ENCODE assay signal across 24 cellular contexts in the genomic region with DNA sequence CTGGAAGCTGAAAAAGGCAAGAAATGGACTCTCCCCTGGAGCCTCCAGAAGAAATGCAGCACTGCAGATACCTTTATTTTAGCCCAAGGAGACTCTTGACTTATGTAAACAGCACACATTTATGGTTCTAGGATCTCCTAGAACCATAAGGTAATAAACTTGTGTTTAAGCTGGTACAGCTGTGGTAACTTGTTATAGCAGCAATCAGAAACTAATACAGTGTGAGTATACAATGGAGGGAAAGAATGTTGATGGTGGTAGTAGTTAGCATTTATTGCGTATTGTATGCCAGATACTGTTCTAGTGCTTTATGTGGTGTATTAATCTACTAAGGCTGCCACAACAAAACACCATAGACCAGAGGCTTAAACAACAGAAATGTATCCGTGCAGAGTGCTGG. TPM values are rescaled to one million over a fixed set of nuclear protein-coding genes. Genes with fewer than 3 reads are reported as not detected.
DNase-seq lines count a peak whose midpoint lies in the region; ATAC-seq, FAIRE-seq and TF ChIP-seq lines count a peak whose summit lies in the region.
"Had no signal": no experiment of that assay in that cellular context is flagged by ENCODE, and none has a peak within 500 bp of the region (broad histone marks: within the 10 kb centered on the region; RNA-seq: fewer than 3 reads in every experiment).

No MANE protein-coding gene starts in this region.

- TF ChIP-seq EP300 in A549 (IDR thresholded peaks at IDR 0.05) (no peak), K562 (IDR thresholded peaks at IDR 0.05; ENCODE audit: low read length) (no peak)

- TF ChIP-seq CTCF in A549 (IDR thresholded peaks at IDR 0.05) = no peak
- no peak for TF ChIP-seq CTCF in Calu3 (IDR thresholded peaks at IDR 0.05; ENCODE audit: unreplicated experiment)
- TF ChIP-seq CTCF in K562 (IDR thresholded peaks at IDR 0.05 in 2 of 3, conservative IDR thresholded peaks at IDR 0.05 in 1 of 3; ENCODE audit: insufficient read depth in 2 of 3, low read depth in 1 of 3, low read length in 3 of 3) = no peak

- H3K27me3 ChIP-seq in K562 (ENCODE audit: control insufficient read depth in 2 of 2, insufficient read depth in 2 of 2, low read length in 2 of 2) = peaks cover 0 to 54% of the 10 kb centered on the region in 2 experiments; a peak in 4 of 5 replicates
- H3K27me3 ChIP-seq: BLaER1 treated with 17β-estradiol and CSF1 and Interleukin-3, amounts not matched to agents 10 nM and 100 nM had no signal

- peak; percentile 77 for FAIRE-seq in A549 (lab: Jason Lieb, UNC)
- no peak for FAIRE-seq in K562 (lab: Jason Lieb, UNC)
- FAIRE-seq: A204.1, GM12891, GM19239 had no signal

- peak overlapping the region; percentile 6 to 83; a peak in 2 of 6 replicates for H3K27ac ChIP-seq in A549
- H3K27ac ChIP-seq in K562 (ENCODE audit: extremely low read depth, low read depth, low read length) = no peak overlapping the region
- no peak overlapping the region for H3K27ac ChIP-seq in caudate nucleus (ENCODE audit: low read depth, low read length)
- H3K27ac ChIP-seq: BLaER1 treated with 17β-estradiol and CSF1 and Interleukin-3, amounts not matched to agents 10 nM and 100 nM; C4-2B had no signal

- H3K9me3 ChIP-seq in A549 = peaks cover 15% of the 10 kb centered on the region
- no peaks in the 10 kb centered on the region; the same call in 1 of the 2 replicates for H3K9me3 ChIP-seq in K562 (replicated peaks; ENCODE audit: control insufficient read depth, insufficient read depth, low read depth, low read length)

- TF ChIP-seq POLR2A in A549 (IDR thresholded peaks at IDR 0.05; ENCODE audit: low read length) = no peak
- TF ChIP-seq POLR2A in K562 (conservative IDR thresholded peaks at IDR 0.05) = no peak

- H3K79me2 ChIP-seq in K562 (ENCODE audit: control insufficient read depth, insufficient read depth, low read length) = no peaks in the 10 kb centered on the region

- H3K4me1 ChIP-seq in A549 = peaks cover 39% of the 10 kb centered on the region
- H3K4me1 ChIP-seq in K562 (replicated peaks in 1 of 2; ENCODE audit: control insufficient read depth in 2 of 2, insufficient read depth in 2 of 2, low read length in 2 of 2) = peaks cover under 1 to 4% of the 10 kb centered on the region in 2 experiments; a peak in 3 of 5 replicates

- H3K36me3 Mint-ChIP-seq in Calu3 (ENCODE audit: insufficient read depth, unreplicated experiment) (peaks cover 14% of the 10 kb centered on the region), immature natural killer cell (no peaks in the 10 kb centered on the region)
- H3K36me3 Mint-ChIP-seq: CD8-positive, alpha-beta T cell had no signal

- no peak overlapping the region for H3K4me2 ChIP-seq in A549
- H3K4me2 ChIP-seq in K562 (ENCODE audit: insufficient read depth, low read length) = no peak overlapping the region

- ATAC-seq in A549 = no peak
- no peak for ATAC-seq in K562
- no peak for ATAC-seq in HG02885 (IDR thresholded peaks at IDR 0.05; ENCODE audit: poor library complexity, unreplicated experiment)
- ATAC-seq in HG02763 (IDR thresholded peaks at IDR 0.05; ENCODE audit: unreplicated experiment) = no peak
- ATAC-seq: CD8-positive, alpha-beta T cell had no signal

- H3K9me3 Mint-ChIP-seq in Calu3 (ENCODE audit: low read depth, unreplicated experiment) = peaks cover 10% of the 10 kb centered on the region
- H3K9me3 Mint-ChIP-seq in immature natural killer cell = no peaks in the 10 kb centered on the region
- H3K9me3 Mint-ChIP-seq: CD4-positive, alpha-beta T cell; CD8-positive, alpha-beta T cell had no signal

- H2AFZ ChIP-seq in K562 (ENCODE audit: low read depth, low read length) = no peak overlapping the region

- peaks cover 28% of the 10 kb centered on the region for H3K4me1 Mint-ChIP-seq in Calu3 (ENCODE audit: low read depth, unreplicated experiment)
- H3K4me1 Mint-ChIP-seq in immature natural killer cell = peaks cover 67 to 79% of the 10 kb centered on the region in 2 donors
- H3K4me1 Mint-ChIP-seq: B cell had no signal

- H3K27ac Mint-ChIP-seq in Calu3 (ENCODE audit: unreplicated experiment) (peak overlapping the region; percentile 64), immature natural killer cell (peak overlapping the region in 2 of 6 donors; percentile 28 to 68)
- H3K27ac Mint-ChIP-seq: B cell; CD4-positive, alpha-beta T cell; CD8-positive, alpha-beta T cell had no signal

- WGBS in A549 (ENCODE audit: missing lambda C conversion rate) = 99% methylated on average over 2 of the region's 2 CpGs
- 18% methylated on average over 2 of the region's 2 CpGs for WGBS in K562 (ENCODE audit: insufficient coverage, low coverage, missing lambda C conversion rate)

- H3K4me3 Mint-ChIP-seq in Calu3 (ENCODE audit: low read depth, unreplicated experiment) (no peak overlapping the region), immature natural killer cell (peak overlapping the region in 4 of 5 donors; percentile 4 to 83 (median 42))
- H3K4me3 Mint-ChIP-seq: B cell; CD4-positive, alpha-beta T cell; CD8-positive, alpha-beta T cell had no signal

- TF ChIP-seq RAD21 in A549 (conservative IDR thresholded peaks at IDR 0.05 in 1 of 2, IDR thresholded peaks at IDR 0.05 in 1 of 2) (no peak), K562 (CRISPR knock-in tag; conservative IDR thresholded peaks at IDR 0.05 in 1 of 2, IDR thresholded peaks at IDR 0.05 in 1 of 2) (no peak)

- no TSS peak for BruUV-seq in Calu3 (replicated peaks; lab: Mats Ljungman, UMichigan)
- BruUV-seq in K562 (replicated peaks; lab: Mats Ljungman, UMichigan) = no TSS peak

- no peak overlapping the region for H3K9ac ChIP-seq in K562 (ENCODE audit: insufficient read depth in 1 of 2, low read depth in 2 of 2, low read length in 2 of 2)
- H3K9ac ChIP-seq: BLaER1 treated with 17β-estradiol and CSF1 and Interleukin-3, amounts not matched to agents 10 nM and 100 nM had no signal

- in situ Hi-C loops in K562 (cut with MboI) = no loop called here

- DNase-seq in A549 (ENCODE audit: low read depth in 1 of 2, low spot score in 1 of 2) (no peak), Calu3 (no peak), K562 (ENCODE audit: extremely low read depth in 1 of 4, low spot score in 3 of 4) (no peak), immature natural killer cell (no peak), caudate nucleus (lab: John Stamatoyannopoulos, UW) (no peak)
- DNase-seq: 8988T; AML-193; Caco-2; CD4-positive, alpha-beta T cell; CD8-positive, alpha-beta T cell; DMS 273 treated with DMSO at 0.1 percent for 48 hours; DMS153; DMS79; DND-41; EL; GF-D8 had no signal

- CTCF ChIA-PET in A549 (lab: Yijun Ruan, JAX) = interaction anchor here (3.2 to 3.9 kb wide), 2 partner anchors 729 to 750 kb away, joined by 10 to 16 read pairs; no protein-coding TSS in a partner anchor
- CTCF ChIA-PET in Calu3 (lab: Charles Lee) = no interaction called here
- CTCF ChIA-PET in K562 (lab: Yijun Ruan, JAX; ENCODE audit: low intra/inter-chr PET ratio) = no interaction called here

- intact Hi-C loops in Calu3 (cut with micrococcal nuclease; ENCODE audit: unreplicated experiment) (no loop called here), K562 (cut with micrococcal nuclease) (no loop called here)

- H3K4me3 ChIP-seq in A549 = no peak overlapping the region
- H3K4me3 ChIP-seq in K562 = no peak overlapping the region
- H3K4me3 ChIP-seq: BLaER1 treated with 17β-estradiol and CSF1 and Interleukin-3, amounts not matched to agents 10 nM and 100 nM had no signal

- H3K36me3 ChIP-seq in K562 (ENCODE audit: control insufficient read depth, insufficient read depth, low read length) = no peaks in the 10 kb centered on the region
- H3K36me3 ChIP-seq: BLaER1 treated with 17β-estradiol and CSF1 and Interleukin-3, amounts not matched to agents 10 nM and 100 nM had no signal

- no peaks in the 10 kb centered on the region for H4K20me1 ChIP-seq in K562 (replicated peaks; ENCODE audit: control insufficient read depth, insufficient read depth, low read length)
- H4K20me1 ChIP-seq: BLaER1 treated with 17β-estradiol and CSF1 and Interleukin-3, amounts not matched to agents 10 nM and 100 nM had no signal

- no peaks in the 10 kb centered on the region for H3K9me1 ChIP-seq in K562 (ENCODE audit: control insufficient read depth, insufficient read depth, low read length)

- POLR2A ChIA-PET in A549 (lab: Yijun Ruan, JAX) = no interaction called here
- POLR2A ChIA-PET in K562 (lab: Yijun Ruan, JAX) = interaction anchor here (0.6 kb wide), 1 partner anchor 730 kb away, joined by 3 read pairs; no protein-coding TSS in a partner anchor

- H3K27me3 Mint-ChIP-seq in Calu3 (ENCODE audit: unreplicated experiment) (no peaks in the 10 kb centered on the region), immature natural killer cell (ENCODE audit: low read depth in 3 of 3) (peaks cover 1 to 4% (median 2%) of the 10 kb centered on the region in 3 donors)
- H3K27me3 Mint-ChIP-seq: CD4-positive, alpha-beta T cell had no signal

TF ChIP-seq in A549, 52 proteins besides CTCF, POLR2A, EP300 and RAD21 (continues in another document):
- TF ChIP-seq SREBF2 (IDR thresholded peaks at IDR 0.05) (no peak), CEBPB (IDR thresholded peaks at IDR 0.05) (no peak)

TF ChIP-seq in K562, 482 proteins besides CTCF, POLR2A, EP300 and RAD21 (continues in another document):
- no peak for TF ChIP-seq ZNF41 (CRISPR knock-in tag; conservative IDR thresholded peaks at IDR 0.05)

RNA-seq across cellular contexts. Expression of a gene that starts 40.6 kb away (rescaled TPM):
- polyA plus RNA-seq in A549 (2011; rRNA removed) = 45.7 and 50.6 TPM in 2 replicates
- polyA plus RNA-seq in A549 (2012; cell fraction: cytosol; rRNA removed) = 26.7 and 37.2 TPM in 2 replicates
- polyA plus RNA-seq in A549 (2012; cell fraction: nucleus; rRNA removed) = 89.7 and 95.0 TPM in 2 replicates
- polyA plus RNA-seq in A549 (2017; fragmentation: RNase III; extraction: RNeasy Plus Mini Kit Qiagen cat#74134 plus additional on column Dnase treatment) = 68.1 to 73.4 TPM (median 69.0 TPM) in 3 replicates
- 86.7 and 103 TPM in 2 replicates for polyA minus RNA-seq in A549 (2011; rRNA and poly(A)+ RNA removed)
- total RNA-seq in Calu3 (2022) = 53.7 and 57.3 TPM in 2 replicates
- 0.77 and 2.2 TPM in 2 replicates for total RNA-seq in K562 (2011; cell fraction: chromatin; rRNA removed; ENCODE audit: low replicate concordance)
- 1.4 and 1.5 TPM in 2 replicates for total RNA-seq in K562 (2011; cell fraction: nucleolus; rRNA removed)
- 0.99 and 1.5 TPM in 2 replicates for total RNA-seq in K562 (2011; cell fraction: nucleoplasm; rRNA removed)
- 0.86 and 1.4 TPM in 2 replicates for total RNA-seq in K562 (2014; rRNA removed)
- total RNA-seq in K562 (2014; rRNA removed; fragmentation: Illumina TruSeq; extraction: Trizol) = 0.45 and 0.51 TPM in 2 replicates
- 1.4 and 1.6 TPM in 2 replicates for total RNA-seq in K562 (2015; rRNA removed; fragmentation: Illumina TruSeq; extraction: Trizol)
- 2.9 and 3.1 TPM in 2 replicates for total RNA-seq in K562 (2021)
- polyA plus RNA-seq in K562 (2011; rRNA removed) = 0.31 and 0.57 TPM in 2 replicates
- 0.34 and 0.51 TPM in 2 replicates for polyA plus RNA-seq in K562 (2011; cell fraction: cytosol; rRNA removed)
- 0.77 and 1.00 TPM in 2 replicates for polyA plus RNA-seq in K562 (2011; cell fraction: nucleus; rRNA removed)
- polyA plus RNA-seq in K562 (2012) = 2.4 and 4.6 TPM in 2 replicates
- polyA plus RNA-seq in K562 (2014; fragmentation: Illumina TruSeq; extraction: Trizol) = 0.80 and 0.86 TPM in 2 replicates
- under 1 TPM; 0.04 to 0.07 TPM for polyA plus RNA-seq in K562 (2014; fragmentation: Nextera tagmentation; extraction: Ambion mirVana)
- 0.88 and 0.91 TPM in 2 replicates for polyA plus RNA-seq in K562 (2014; rRNA removed)
- polyA minus RNA-seq in K562 (2011; rRNA and poly(A)+ RNA removed) = 0.35 and 0.51 TPM in 2 replicates
- polyA minus RNA-seq in K562 (2011; cell fraction: cytosol; rRNA and poly(A)+ RNA removed) = 0.76 and 1.3 TPM in 2 replicates
- polyA minus RNA-seq in K562 (2011; cell fraction: nucleus; rRNA and poly(A)+ RNA removed) = 1.1 and 1.4 TPM in 2 replicates
- polyA plus RNA-seq in immature natural killer cell = 10 to 100 TPM; 27.2 to 54.3 (median 28.7) TPM

Comparison
In these comparisons a context has a peak if more than half of its experiments do, and no peak if none do; other contexts are left out.
1. H3K27ac ChIP-seq: peak in A549 (2 of 2); none in K562 (single experiment) and caudate nucleus (single experiment).
2. RNA of a gene that starts 40.6 kb away (polyA plus RNA-seq): 26.7 to 95.0 TPM in A549 and 27.2 to 54.3 TPM in immature natural killer cell; 0.04 to 4.6 TPM in K562; every median in the first group is over 4 times any median in the second.